Comparison of ENCODE assay signal across 22 cellular contexts in the genomic region with DNA sequence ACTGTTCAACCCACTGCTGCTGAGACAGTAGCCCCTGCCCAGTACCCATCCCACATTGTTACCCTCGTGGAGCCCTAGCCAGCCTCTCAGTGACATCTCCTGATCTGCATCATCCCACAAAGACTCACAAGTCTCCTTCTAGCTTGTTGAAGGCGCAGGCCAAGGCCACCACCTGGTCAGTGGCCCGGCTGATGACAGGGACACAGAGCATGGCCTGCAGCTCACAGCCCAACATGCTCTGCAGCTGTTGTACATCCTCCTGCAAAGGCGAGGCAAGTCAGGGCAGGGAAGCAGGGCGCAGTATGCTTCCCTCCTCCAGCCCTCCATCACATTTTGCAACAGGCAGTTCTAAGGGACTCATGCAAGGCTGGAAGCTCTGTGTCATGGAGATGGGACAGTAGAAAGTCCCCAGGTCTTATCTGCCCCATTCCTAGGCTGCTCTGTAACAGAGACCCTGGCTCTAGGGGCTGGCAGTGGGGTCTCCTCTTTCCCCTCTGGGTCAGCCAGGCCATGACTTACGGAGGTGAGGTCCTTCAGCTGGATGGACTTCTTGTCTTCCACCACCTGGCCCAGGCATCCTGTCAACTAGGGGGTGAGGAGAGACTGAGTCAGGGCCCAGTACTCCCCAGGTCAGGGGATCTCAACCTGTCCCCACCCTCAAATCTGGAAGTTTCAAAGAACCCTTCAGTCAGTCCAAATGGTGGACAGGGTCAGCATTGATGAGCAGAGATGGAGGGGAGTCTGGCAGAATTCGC.
DNase-seq lines count a peak whose midpoint lies in the region; ATAC-seq and TF ChIP-seq lines count a peak whose summit lies in the region.
"Had no signal": no experiment of that assay in that cellular context is flagged by ENCODE, and none has a peak within 500 bp of the region (broad histone marks: within the 10 kb centered on the region; RNA-seq: fewer than 3 reads in every experiment).

No MANE protein-coding gene starts in this region.

- no peak overlapping the region for H3K27ac Mint-ChIP-seq in stimulated activated naive CD8-positive, alpha-beta T cell treated with anti-CD3 and anti-CD28 coated beads, Interleukin-15, Interleukin-2, amounts not matched to agents 100 ng/mL and 50 ng/mL, for 24 hours
- H3K27ac Mint-ChIP-seq in endothelial cell (ENCODE audit: unreplicated experiment) (no peak overlapping the region), natural killer cell (no peak overlapping the region)
- H3K27ac Mint-ChIP-seq in T-helper 2 cell treated with Interferon-gamma antibody and Interleukin-4, amounts not matched to agents 5 μg/mL and 100 μg/mL, for 36 hours: no peak overlapping the region
- H3K27ac Mint-ChIP-seq: activated CD4-positive, alpha-beta memory T cell treated with anti-CD3 and anti-CD28 coated beads, Interleukin-2, amount 10 ng/mL, durations not matched to agents 7 days and 5 days; activated naive CD4-positive, alpha-beta T cell treated with anti-CD3 and anti-CD28 coated beads, Interleukin-2, amount 10 ng/mL, durations not matched to agents 7 days and 5 days; activated T-helper 1 cell treated with anti-CD3 and anti-CD28 coated beads, Interleukin-12 subunit alpha, Interleukin-12 subunit beta, Interleukin-2, Interleukin-4 antibody, amounts not matched to agents 30 ng/mL and 10 ng/mL and 1 ng/mL, durations not matched to agents 14 hours and 24 hours and 36 hours had no signal

- intact Hi-C loops in natural killer cell (cut with micrococcal nuclease) (loop anchor here (5.0 to 10.0 kb wide), 2 partner anchors 256 to 588 kb away; no protein-coding TSS in a partner anchor), aorta (cut with DNase I) (no loop called here)

- no peaks in the 10 kb centered on the region for H3K9me3 ChIP-seq in aorta (ENCODE audit: control insufficient read depth, low read length)
- H3K9me3 ChIP-seq: breast epithelium, mucosa of descending colon, Peyer's patch, prostate gland had no signal

- peaks cover 44% of the 10 kb centered on the region for H3K27me3 Mint-ChIP-seq in stimulated activated naive CD8-positive, alpha-beta T cell treated with anti-CD3 and anti-CD28 coated beads, Interleukin-15, Interleukin-2, amounts not matched to agents 100 ng/mL and 50 ng/mL, for 24 hours
- H3K27me3 Mint-ChIP-seq in endothelial cell (ENCODE audit: unreplicated experiment) (peaks cover 23% of the 10 kb centered on the region), natural killer cell (ENCODE audit: low read depth in 2 of 2) (peaks cover 52 to 55% of the 10 kb centered on the region in 2 donors)
- H3K27me3 Mint-ChIP-seq in T-helper 2 cell treated with Interferon-gamma antibody and Interleukin-4, amounts not matched to agents 5 μg/mL and 100 μg/mL, for 36 hours (ENCODE audit: low read depth): peaks cover 72% of the 10 kb centered on the region

- 94 to 95% methylated on average over 7 of the region's 7 CpGs for WGBS in aorta, 2 donors

- no peaks in the 10 kb centered on the region for H3K36me3 Mint-ChIP-seq in stimulated activated naive CD8-positive, alpha-beta T cell treated with anti-CD3 and anti-CD28 coated beads, Interleukin-15, Interleukin-2, amounts not matched to agents 100 ng/mL and 50 ng/mL, for 24 hours (ENCODE audit: low read depth)
- H3K36me3 Mint-ChIP-seq in endothelial cell (ENCODE audit: low read depth, unreplicated experiment) (peaks cover 28% of the 10 kb centered on the region), natural killer cell (no peaks in the 10 kb centered on the region)
- no peaks in the 10 kb centered on the region for H3K36me3 Mint-ChIP-seq in T-helper 2 cell treated with Interferon-gamma antibody and Interleukin-4, amounts not matched to agents 5 μg/mL and 100 μg/mL, for 36 hours (ENCODE audit: low read depth)
- H3K36me3 Mint-ChIP-seq: activated naive CD4-positive, alpha-beta T cell treated with anti-CD3 and anti-CD28 coated beads, Interleukin-2, amount 10 ng/mL, durations not matched to agents 7 days and 5 days; IgD-negative memory B cell had no signal

- no peak for ATAC-seq in stimulated activated naive CD8-positive, alpha-beta T cell treated with anti-CD3 and anti-CD28 coated beads, Interleukin-15, Interleukin-2, amounts not matched to agents 100 U/mL and 50 U/mL, for 24 hours
- ATAC-seq in natural killer cell (no peak), aorta (ENCODE audit: low FRiP score) (no peak), GM21825 (IDR thresholded peaks at IDR 0.05; ENCODE audit: unreplicated experiment) (no peak), GM18873 (IDR thresholded peaks at IDR 0.05; ENCODE audit: low FRiP score, unreplicated experiment) (no peak)

- no peaks in the 10 kb centered on the region for H3K4me1 ChIP-seq in aorta (ENCODE audit: control insufficient read depth in 1 of 2, insufficient read depth in 2 of 2, low read length in 2 of 2)
- H3K4me1 ChIP-seq: prostate gland had no signal

- H3K4me3 ChIP-seq in aorta (ENCODE audit: low read length in 2 of 2): no peak overlapping the region
- H3K4me3 ChIP-seq: GM23248, lung, mucosa of descending colon, prostate gland had no signal

- DNase-seq in stimulated activated naive CD8-positive, alpha-beta T cell treated with anti-CD3 and anti-CD28 coated beads, Interleukin-15, Interleukin-2, amounts not matched to agents 100 U/mL and 50 U/mL, for 24 hours: no peak
- DNase-seq in endothelial cell (ENCODE audit: low spot score) (no peak), natural killer cell (no peak), aorta (peak; percentile 24 to 50)
- no peak for DNase-seq in T-helper 2 cell treated with Interferon-gamma antibody and Interleukin-4, amounts not matched to agents 5 μg/mL and 100 μg/mL, for 36 hours (ENCODE audit: low spot score)
- DNase-seq: COR-L47, NCI-H1436 treated with DMSO at 0.1 percent for 48 hours, SIG-M5 had no signal

- peaks cover 45% of the 10 kb centered on the region for H3K4me1 Mint-ChIP-seq in stimulated activated naive CD8-positive, alpha-beta T cell treated with anti-CD3 and anti-CD28 coated beads, Interleukin-15, Interleukin-2, amounts not matched to agents 100 ng/mL and 50 ng/mL, for 24 hours (ENCODE audit: low read depth)
- peaks cover 10% of the 10 kb centered on the region for H3K4me1 Mint-ChIP-seq in endothelial cell (ENCODE audit: unreplicated experiment)
- peaks cover 46 to 64% of the 10 kb centered on the region in 2 donors for H3K4me1 Mint-ChIP-seq in natural killer cell
- H3K4me1 Mint-ChIP-seq in T-helper 2 cell treated with Interferon-gamma antibody and Interleukin-4, amounts not matched to agents 5 μg/mL and 100 μg/mL, for 36 hours (ENCODE audit: low read depth): peaks cover 26% of the 10 kb centered on the region

- no peaks in the 10 kb centered on the region for H3K9me3 Mint-ChIP-seq in stimulated activated naive CD8-positive, alpha-beta T cell treated with anti-CD3 and anti-CD28 coated beads, Interleukin-15, Interleukin-2, amounts not matched to agents 100 ng/mL and 50 ng/mL, for 24 hours
- no peaks in the 10 kb centered on the region for H3K9me3 Mint-ChIP-seq in endothelial cell (ENCODE audit: unreplicated experiment)
- H3K9me3 Mint-ChIP-seq in natural killer cell: no peaks in the 10 kb centered on the region
- no peaks in the 10 kb centered on the region for H3K9me3 Mint-ChIP-seq in T-helper 2 cell treated with Interferon-gamma antibody and Interleukin-4, amounts not matched to agents 5 μg/mL and 100 μg/mL, for 36 hours
- H3K9me3 Mint-ChIP-seq: activated CD4-positive, alpha-beta memory T cell treated with anti-CD3 and anti-CD28 coated beads, Interleukin-2, amount 10 ng/mL, durations not matched to agents 7 days and 5 days; activated naive CD4-positive, alpha-beta T cell treated with anti-CD3 and anti-CD28 coated beads, Interleukin-2, amount 10 ng/mL, durations not matched to agents 7 days and 5 days; activated T-helper 1 cell treated with anti-CD3 and anti-CD28 coated beads, Interleukin-12 subunit alpha, Interleukin-12 subunit beta, Interleukin-2, Interleukin-4 antibody, amounts not matched to agents 30 ng/mL and 10 ng/mL and 1 ng/mL, durations not matched to agents 14 hours and 24 hours and 36 hours; IgD-negative memory B cell had no signal

- peak overlapping the region; percentile 64 for H3K4me3 Mint-ChIP-seq in stimulated activated naive CD8-positive, alpha-beta T cell treated with anti-CD3 and anti-CD28 coated beads, Interleukin-15, Interleukin-2, amounts not matched to agents 100 ng/mL and 50 ng/mL, for 24 hours
- H3K4me3 Mint-ChIP-seq in endothelial cell (ENCODE audit: unreplicated experiment) (peak overlapping the region; percentile 56), natural killer cell (peak overlapping the region; percentile 82)
- H3K4me3 Mint-ChIP-seq in T-helper 2 cell treated with Interferon-gamma antibody and Interleukin-4, amounts not matched to agents 5 μg/mL and 100 μg/mL, for 36 hours: no peak overlapping the region
- H3K4me3 Mint-ChIP-seq: activated CD4-positive, alpha-beta memory T cell treated with anti-CD3 and anti-CD28 coated beads, Interleukin-2, amount 10 ng/mL, durations not matched to agents 7 days and 5 days; activated naive CD4-positive, alpha-beta T cell treated with anti-CD3 and anti-CD28 coated beads, Interleukin-2, amount 10 ng/mL, durations not matched to agents 7 days and 5 days; activated T-helper 1 cell treated with anti-CD3 and anti-CD28 coated beads, Interleukin-12 subunit alpha, Interleukin-12 subunit beta, Interleukin-2, Interleukin-4 antibody, amounts not matched to agents 30 ng/mL and 10 ng/mL and 1 ng/mL, durations not matched to agents 14 hours and 24 hours and 36 hours had no signal

- H3K36me3 ChIP-seq in aorta (ENCODE audit: control insufficient read depth in 1 of 2, insufficient read depth in 2 of 2, low read length in 1 of 2): no peaks in the 10 kb centered on the region
- H3K36me3 ChIP-seq: breast epithelium, Peyer's patch, prostate gland had no signal

- no peaks in the 10 kb centered on the region for H3K27me3 ChIP-seq in aorta (ENCODE audit: control insufficient read depth in 1 of 2, insufficient read depth in 2 of 2, low read length in 1 of 2)

- no peak overlapping the region for H3K27ac ChIP-seq in aorta (ENCODE audit: low read depth in 1 of 2, low read length in 2 of 2)
- H3K27ac ChIP-seq: breast epithelium, coronary artery, GM23248, Peyer's patch, prostate gland had no signal

- no peak for TF ChIP-seq CTCF in endothelial cell (IDR thresholded peaks at IDR 0.05; ENCODE audit: unreplicated experiment)
- no peak for TF ChIP-seq CTCF in natural killer cell (IDR thresholded peaks at IDR 0.05)

Comparison
In these comparisons a context has a peak if more than half of its experiments do, and no peak if none do; other contexts are left out.
1. DNase-seq: peak in aorta (2 of 2); none in stimulated activated naive CD8-positive, alpha-beta T cell treated with anti-CD3 and anti-CD28 coated beads, Interleukin-15, Interleukin-2, amounts not matched to agents 100 U/mL and 50 U/mL, for 24 hours (single experiment), endothelial cell (single experiment), natural killer cell (single experiment) and T-helper 2 cell treated with Interferon-gamma antibody and Interleukin-4, amounts not matched to agents 5 μg/mL and 100 μg/mL, for 36 hours (single experiment).